1 cellular context compared by ENCODE assay signal in the genomic region with DNA sequence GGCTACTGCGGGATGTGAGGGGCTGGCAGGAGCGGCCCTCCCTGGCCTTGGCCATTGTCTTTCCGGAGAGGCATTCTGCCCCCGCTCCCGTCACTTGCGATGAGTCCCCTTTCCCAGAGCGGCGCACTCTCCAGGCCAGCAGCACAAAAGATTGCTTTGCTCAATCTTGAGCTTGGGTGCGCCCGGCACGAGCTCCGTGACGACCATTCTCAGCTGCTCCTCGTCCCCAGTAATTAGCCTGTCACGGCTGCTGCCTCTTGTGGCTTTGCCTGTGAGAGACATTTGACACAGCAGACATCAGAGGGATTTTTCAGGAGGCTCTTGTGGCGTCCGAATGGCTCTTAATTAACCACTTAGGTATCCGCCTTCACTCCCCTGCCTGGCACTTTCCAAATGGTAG.
TF ChIP-seq lines count a peak whose summit lies in the region.

No MANE protein-coding gene starts in this region.

TF ChIP-seq in HEK293, 187 proteins besides CTCF, POLR2A, EP300 and RAD21 (continued from another document):
- TF ChIP-seq PRDM10 (tag by site-specific recombination; IDR thresholded peaks at IDR 0.05) (no peak), ZNF169 (tag by site-specific recombination; IDR thresholded peaks at IDR 0.05) (no peak), KLF16 (tag by site-specific recombination; IDR thresholded peaks at IDR 0.05) (no peak), ZNF280C (tag by site-specific recombination; IDR thresholded peaks at IDR 0.05) (no peak), ZNF544 (tag by site-specific recombination; IDR thresholded peaks at IDR 0.05) (no peak), ZNF223 (tag by site-specific recombination; IDR thresholded peaks at IDR 0.05) (no peak), MZF1 (tag by site-specific recombination; IDR thresholded peaks at IDR 0.05; ENCODE audit: borderline replicate concordance) (no peak)
- TF ChIP-seq, protein P1, sequence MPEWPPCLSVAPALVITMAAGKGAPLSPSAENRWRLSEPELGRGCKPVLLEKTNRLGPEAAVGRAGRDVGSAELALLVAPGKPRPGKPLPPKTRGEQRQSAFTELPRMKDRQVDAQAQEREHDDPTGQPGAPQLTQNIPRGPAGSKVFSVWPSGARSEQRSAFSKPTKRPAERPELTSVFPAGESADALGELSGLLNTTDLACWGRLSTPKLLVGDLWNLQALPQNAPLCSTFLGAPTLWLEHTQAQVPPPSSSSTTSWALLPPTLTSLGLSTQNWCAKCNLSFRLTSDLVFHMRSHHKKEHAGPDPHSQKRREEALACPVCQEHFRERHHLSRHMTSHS (tag by site-specific recombination; IDR thresholded peaks at IDR 0.05), result no peak
- TF ChIP-seq, protein P2, sequence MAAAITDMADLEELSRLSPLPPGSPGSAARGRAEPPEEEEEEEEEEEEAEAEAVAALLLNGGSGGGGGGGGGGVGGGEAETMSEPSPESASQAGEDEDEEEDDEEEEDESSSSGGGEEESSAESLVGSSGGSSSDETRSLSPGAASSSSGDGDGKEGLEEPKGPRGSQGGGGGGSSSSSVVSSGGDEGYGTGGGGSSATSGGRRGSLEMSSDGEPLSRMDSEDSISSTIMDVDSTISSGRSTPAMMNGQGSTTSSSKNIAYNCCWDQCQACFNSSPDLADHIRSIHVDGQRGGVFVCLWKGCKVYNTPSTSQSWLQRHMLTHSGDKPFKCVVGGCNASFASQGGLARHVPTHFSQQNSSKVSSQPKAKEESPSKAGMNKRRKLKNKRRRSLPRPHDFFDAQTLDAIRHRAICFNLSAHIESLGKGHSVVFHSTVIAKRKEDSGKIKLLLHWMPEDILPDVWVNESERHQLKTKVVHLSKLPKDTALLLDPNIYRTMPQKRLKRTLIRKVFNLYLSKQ (tag by site-specific recombination; IDR thresholded peaks at IDR 0.05; ENCODE audit: borderline replicate concordance), result no peak
